Comparison of ENCODE assay signal across 10 cellular contexts in the genomic region with DNA sequence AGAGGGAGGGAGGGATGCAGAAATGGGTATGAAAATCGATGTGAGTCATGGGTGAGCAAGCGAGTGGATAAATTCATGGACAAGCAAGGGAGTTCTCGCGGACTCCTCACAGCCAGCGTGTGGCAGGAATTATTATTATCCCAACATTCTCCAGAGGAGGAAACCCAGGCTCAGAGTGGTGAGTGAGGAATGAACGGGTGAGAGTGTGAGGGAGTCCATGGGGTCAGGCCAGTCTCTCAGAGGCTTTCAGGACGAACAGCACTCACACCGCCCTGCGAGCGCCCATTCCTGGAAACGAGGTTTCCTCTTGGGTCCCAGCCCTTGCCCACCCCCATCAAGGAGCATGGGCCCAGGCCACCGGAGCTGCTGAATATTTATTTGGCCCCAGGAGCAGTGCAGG. TPM values are rescaled to one million over a fixed set of nuclear protein-coding genes. Genes with fewer than 3 reads are reported as not detected.
DNase-seq lines count a peak whose midpoint lies in the region; ATAC-seq and TF ChIP-seq lines count a peak whose summit lies in the region.
"Had no signal": no experiment of that assay in that cellular context is flagged by ENCODE, and none has a peak within 500 bp of the region (broad histone marks: within the 10 kb centered on the region; RNA-seq: fewer than 3 reads in every experiment).

No MANE protein-coding gene starts in this region.

- H3F3A ChIP-seq in smooth muscle cell (ENCODE audit: low read depth) = no peaks in the 10 kb centered on the region

- H3K27ac ChIP-seq in smooth muscle cell (ENCODE audit: low read depth) (no peak overlapping the region), esophagus muscularis mucosa (replicated peaks in 1 of 4) (no peak overlapping the region)
- H3K27ac ChIP-seq: C4-2B had no signal

- H3K36me3 ChIP-seq in smooth muscle cell (ENCODE audit: low read depth) (no peaks in the 10 kb centered on the region), esophagus muscularis mucosa (no peaks in the 10 kb centered on the region)

- no peak for ATAC-seq in T-cell (replicated peaks in 1 of 4)

- peak overlapping the region; percentile 55 for H3K4me3 Mint-ChIP-seq in activated CD4-positive, alpha-beta memory T cell treated with anti-CD3 and anti-CD28 coated beads, Interleukin-2, amount 10 ng/mL, durations not matched to agents 7 days and 5 days
- H3K4me3 Mint-ChIP-seq in activated CD4-positive, alpha-beta memory T cell treated with anti-CD3 and anti-CD28 coated beads for 36 hours = no peak overlapping the region
- peak overlapping the region; percentile 39 to 75 (median 41) for H3K4me3 Mint-ChIP-seq in T-cell

- 16% methylated on average over 12 of the region's 12 CpGs for WGBS in smooth muscle cell (ENCODE audit: low lambda C conversion rate)
- 21% methylated on average over 11 of the region's 12 CpGs for WGBS in esophagus muscularis mucosa

- no peaks in the 10 kb centered on the region for H4K20me1 ChIP-seq in smooth muscle cell (ENCODE audit: low read depth)

- no peak overlapping the region for H2AFZ ChIP-seq in smooth muscle cell (ENCODE audit: low read depth)

- H3K9me3 ChIP-seq in smooth muscle cell (replicated peaks; ENCODE audit: low read depth) (no peaks in the 10 kb centered on the region), esophagus muscularis mucosa (no peaks in the 10 kb centered on the region)

- no peaks in the 10 kb centered on the region for H3K79me2 ChIP-seq in smooth muscle cell (ENCODE audit: low read depth)

- H3K27me3 ChIP-seq in smooth muscle cell (ENCODE audit: low read depth) (peaks cover 68% of the 10 kb centered on the region), esophagus muscularis mucosa (peaks cover 0 to 100% (median 85%) of the 10 kb centered on the region in 4 donors)

- H3K27me3 Mint-ChIP-seq in activated CD4-positive, alpha-beta memory T cell treated with anti-CD3 and anti-CD28 coated beads, Interleukin-2, amount 10 ng/mL, durations not matched to agents 7 days and 5 days = peaks cover 56% of the 10 kb centered on the region
- H3K27me3 Mint-ChIP-seq in activated CD4-positive, alpha-beta memory T cell treated with anti-CD3 and anti-CD28 coated beads for 36 hours = peaks cover 57% of the 10 kb centered on the region
- peaks cover 68 to 88% of the 10 kb centered on the region in 2 donors for H3K27me3 Mint-ChIP-seq in T-cell

- CTCF ChIA-PET in activated CD4-positive, alpha-beta memory T cell treated with anti-CD3 and anti-CD28 coated beads, Interleukin-2, amount 10 ng/mL, durations not matched to agents 7 days and 5 days (lab: Charles Lee) = interaction anchor here (2.6 kb wide), 1 partner anchor 12 kb away, joined by 7 read pairs; no protein-coding TSS in a partner anchor
- CTCF ChIA-PET in activated CD4-positive, alpha-beta memory T cell treated with anti-CD3 and anti-CD28 coated beads for 36 hours (lab: Charles Lee) = no interaction called here
- CTCF ChIA-PET in T-cell (lab: Charles Lee) = no interaction called here

- peak overlapping the region; percentile 95 for H3K4me2 ChIP-seq in smooth muscle cell

- intact Hi-C loops in activated CD4-positive, alpha-beta memory T cell treated with anti-CD3 and anti-CD28 coated beads for 36 hours (cut with micrococcal nuclease) = loop anchor here (10.0 kb wide), 1 partner anchor 82 kb away; the partner anchor contains the start of gene PPP6R1
- intact Hi-C loops in esophagus muscularis mucosa (cut with DNase I) = no loop called here

- H3K9me3 Mint-ChIP-seq in activated CD4-positive, alpha-beta memory T cell treated with anti-CD3 and anti-CD28 coated beads, Interleukin-2, amount 10 ng/mL, durations not matched to agents 7 days and 5 days = peaks cover 5% of the 10 kb centered on the region
- no peaks in the 10 kb centered on the region for H3K9me3 Mint-ChIP-seq in activated CD4-positive, alpha-beta memory T cell treated with anti-CD3 and anti-CD28 coated beads for 36 hours
- no peaks in the 10 kb centered on the region for H3K9me3 Mint-ChIP-seq in T-cell

- H3K4me3 ChIP-seq in fibroblast of pulmonary artery (replicated peaks; ENCODE audit: low read depth, low read length) (peak overlapping the region; percentile 56), smooth muscle cell (peak overlapping the region; percentile 50), esophagus muscularis mucosa (no peak overlapping the region)

- no peak for DNase-seq in activated CD4-positive, alpha-beta memory T cell treated with anti-CD3 and anti-CD28 coated beads, Interleukin-2, amount 10 ng/mL, durations not matched to agents 7 days and 5 days
- DNase-seq in activated CD4-positive, alpha-beta memory T cell treated with anti-CD3 and anti-CD28 coated beads for 36 hours = no peak
- DNase-seq in T-cell (no peak), fibroblast of pulmonary artery (ENCODE audit: low read depth) (peak; percentile 54), smooth muscle cell (lab: John Stamatoyannopoulos, UW; ENCODE audit: unreplicated experiment) (no peak), SHP77 treated with DMSO at 0.1 percent for 48 hours (lab: John Stamatoyannopoulos, UW) (no peak), esophagus muscularis mucosa (ENCODE audit: extremely low spot score) (no peak), DMS79 (lab: John Stamatoyannopoulos, UW) (no peak)

- no peak overlapping the region for H3K9ac ChIP-seq in smooth muscle cell (ENCODE audit: low read depth)

- TF ChIP-seq EP300 in esophagus muscularis mucosa (IDR thresholded peaks at IDR 0.05) = no peak

- POLR2A ChIA-PET in activated CD4-positive, alpha-beta memory T cell treated with anti-CD3 and anti-CD28 coated beads, Interleukin-2, amount 10 ng/mL, durations not matched to agents 7 days and 5 days (lab: Charles Lee) = no interaction called here
- POLR2A ChIA-PET in activated CD4-positive, alpha-beta memory T cell treated with anti-CD3 and anti-CD28 coated beads for 36 hours (lab: Charles Lee) = no interaction called here
- POLR2A ChIA-PET in T-cell (lab: Charles Lee) = no interaction called here

- no peak overlapping the region for H3K27ac Mint-ChIP-seq in activated CD4-positive, alpha-beta memory T cell treated with anti-CD3 and anti-CD28 coated beads, Interleukin-2, amount 10 ng/mL, durations not matched to agents 7 days and 5 days
- no peak overlapping the region for H3K27ac Mint-ChIP-seq in activated CD4-positive, alpha-beta memory T cell treated with anti-CD3 and anti-CD28 coated beads for 36 hours
- H3K27ac Mint-ChIP-seq in T-cell = no peak overlapping the region

- TF ChIP-seq POLR2A in esophagus muscularis mucosa (IDR thresholded peaks at IDR 0.05; ENCODE audit: low read depth) = no peak

- H3K4me1 ChIP-seq in smooth muscle cell (ENCODE audit: low read depth) = no peaks in the 10 kb centered on the region
- H3K4me1 ChIP-seq in esophagus muscularis mucosa = peaks cover 13 to 25% (median 16%) of the 10 kb centered on the region in 4 donors

- peaks cover 20% of the 10 kb centered on the region for H3K4me1 Mint-ChIP-seq in activated CD4-positive, alpha-beta memory T cell treated with anti-CD3 and anti-CD28 coated beads, Interleukin-2, amount 10 ng/mL, durations not matched to agents 7 days and 5 days
- peaks cover 5% of the 10 kb centered on the region for H3K4me1 Mint-ChIP-seq in activated CD4-positive, alpha-beta memory T cell treated with anti-CD3 and anti-CD28 coated beads for 36 hours (ENCODE audit: low read depth)
- H3K4me1 Mint-ChIP-seq in T-cell = peaks cover 13 to 17% (median 16%) of the 10 kb centered on the region in 3 donors

- no peak for TF ChIP-seq CTCF in fibroblast of pulmonary artery (IDR thresholded peaks at IDR 0.05; ENCODE audit: low read length, missing control alignments)
- TF ChIP-seq CTCF in smooth muscle cell (IDR thresholded peaks at IDR 0.05; ENCODE audit: borderline replicate concordance, insufficient read depth, poor library complexity, severe bottlenecking) = peak; percentile 22
- no peak for TF ChIP-seq CTCF in esophagus muscularis mucosa (IDR thresholded peaks at IDR 0.05)

- H3K36me3 Mint-ChIP-seq in activated CD4-positive, alpha-beta memory T cell treated with anti-CD3 and anti-CD28 coated beads, Interleukin-2, amount 10 ng/mL, durations not matched to agents 7 days and 5 days (ENCODE audit: low read depth) = no peaks in the 10 kb centered on the region
- H3K36me3 Mint-ChIP-seq in activated CD4-positive, alpha-beta memory T cell treated with anti-CD3 and anti-CD28 coated beads for 36 hours = no peaks in the 10 kb centered on the region
- no peaks in the 10 kb centered on the region for H3K36me3 Mint-ChIP-seq in T-cell

RNA-seq across cellular contexts. Expression of gene DNAAF3, which starts 6.3 kb away (rescaled TPM):
- not detected for total RNA-seq in activated CD4-positive, alpha-beta memory T cell treated with anti-CD3 and anti-CD28 coated beads, Interleukin-2, amount 10 ng/mL, durations not matched to agents 7 days and 5 days
- not detected for total RNA-seq in activated CD4-positive, alpha-beta memory T cell treated with anti-CD3 and anti-CD28 coated beads for 36 hours
- total RNA-seq in T-cell (not detected), smooth muscle cell (0.76 and 1.3 TPM in 2 replicates), esophagus muscularis mucosa (under 1 TPM in 1 of 4 donors, not detected in 3; 0.83 TPM)
- polyA plus RNA-seq in smooth muscle cell = 0.97 and 1.4 TPM in 2 replicates

RNA-seq across cellular contexts. Expression of gene SYT5, which starts 7.3 kb away (rescaled TPM):
- not detected for total RNA-seq in activated CD4-positive, alpha-beta memory T cell treated with anti-CD3 and anti-CD28 coated beads, Interleukin-2, amount 10 ng/mL, durations not matched to agents 7 days and 5 days
- under 1 TPM in 1 of 2 experiments, not detected in 1; 0.22 TPM for total RNA-seq in activated CD4-positive, alpha-beta memory T cell treated with anti-CD3 and anti-CD28 coated beads for 36 hours
- total RNA-seq in T-cell (1 to 10 TPM in 2 of 5 donors, not detected in 3; 2.7 to 2.9 TPM), smooth muscle cell (not detected in 2 replicates), esophagus muscularis mucosa (1 to 10 TPM in 2 of 4 donors, under 1 TPM in 1, not detected in 1; 0.80 to 2.1 (median 1.7) TPM)
- 0.17 TPM in 1 of 2 replicates, not detected in the other for polyA plus RNA-seq in smooth muscle cell
- polyA plus RNA-seq: liver had no signal

RNA-seq across cellular contexts. Expression of gene TNNI3, which starts 15.2 kb away (rescaled TPM):
- total RNA-seq in activated CD4-positive, alpha-beta memory T cell treated with anti-CD3 and anti-CD28 coated beads, Interleukin-2, amount 10 ng/mL, durations not matched to agents 7 days and 5 days = not detected
- total RNA-seq in activated CD4-positive, alpha-beta memory T cell treated with anti-CD3 and anti-CD28 coated beads for 36 hours = not detected
- total RNA-seq in T-cell (not detected), smooth muscle cell (not detected in 2 replicates), esophagus muscularis mucosa (not detected)
- polyA plus RNA-seq in smooth muscle cell = 1.8 and 3.0 TPM in 2 replicates
- total RNA-seq: liver had no signal
- polyA plus RNA-seq: liver had no signal

RNA-seq across cellular contexts. Expression of gene TNNT1, which starts 23.7 kb away (rescaled TPM):
- total RNA-seq in activated CD4-positive, alpha-beta memory T cell treated with anti-CD3 and anti-CD28 coated beads, Interleukin-2, amount 10 ng/mL, durations not matched to agents 7 days and 5 days = under 1 TPM; 0.38 to 0.68 TPM
- not detected for total RNA-seq in activated CD4-positive, alpha-beta memory T cell treated with anti-CD3 and anti-CD28 coated beads for 36 hours
- total RNA-seq in T-cell = under 1 TPM in 2 of 5 donors, not detected in 3; 0.36 to 0.76 TPM
- 24.9 and 27.1 TPM in 2 replicates for total RNA-seq in smooth muscle cell
- polyA plus RNA-seq in smooth muscle cell = 24.5 and 54.0 TPM in 2 replicates
- 1 to 10 TPM in 1 of 4 donors, not detected in 3; 2.0 TPM for total RNA-seq in esophagus muscularis mucosa

RNA-seq across cellular contexts. Expression of gene PTPRH, which starts 36.6 kb away (rescaled TPM):
- not detected for total RNA-seq in activated CD4-positive, alpha-beta memory T cell treated with anti-CD3 and anti-CD28 coated beads, Interleukin-2, amount 10 ng/mL, durations not matched to agents 7 days and 5 days
- total RNA-seq in activated CD4-positive, alpha-beta memory T cell treated with anti-CD3 and anti-CD28 coated beads for 36 hours = not detected
- 1 to 10 TPM in 1 of 5 donors, under 1 TPM in 2, not detected in 2; 0.16 to 1.1 (median 0.51) TPM for total RNA-seq in T-cell
- total RNA-seq in smooth muscle cell = 0.18 and 0.31 TPM in 2 replicates
- polyA plus RNA-seq in smooth muscle cell = 0.46 TPM in 1 of 2 replicates, not detected in the other
- 1 to 10 TPM in 2 of 4 donors, under 1 TPM in 2; 0.42 to 2.7 (median 1.4) TPM for total RNA-seq in esophagus muscularis mucosa

Comparison
In these comparisons a context has a peak if more than half of its experiments do, and no peak if none do; other contexts are left out.
1. H3K4me3 ChIP-seq: peak in fibroblast of pulmonary artery (single experiment) and smooth muscle cell (single experiment); none in esophagus muscularis mucosa (0 of 4).